1 cellular context compared by ENCODE assay signal in genomic region chr2:118050386-118050785, GRCh38.
TF ChIP-seq lines count a peak whose summit lies in the region.

No MANE protein-coding gene starts in this region.

TF ChIP-seq in HEK293, 187 proteins besides CTCF, POLR2A, EP300 and RAD21 (continued from another document):
- no peak for TF ChIP-seq REST (tag by site-specific recombination; IDR thresholded peaks at IDR 0.05)
- TF ChIP-seq ZBTB1 (tag by site-specific recombination; IDR thresholded peaks at IDR 0.05): no peak
- TF ChIP-seq GLI4 (tag by site-specific recombination; IDR thresholded peaks at IDR 0.05): no peak
- no peak for TF ChIP-seq ZNF585B (tag by site-specific recombination; IDR thresholded peaks at IDR 0.05)
- no peak for TF ChIP-seq ZNF350 (tag by site-specific recombination; IDR thresholded peaks at IDR 0.05)
- TF ChIP-seq ZNF777 (tag by site-specific recombination; IDR thresholded peaks at IDR 0.05; ENCODE audit: borderline replicate concordance): no peak
- peak; percentile 18; the same call in 1 of the 2 replicates for TF ChIP-seq ZNF501 (tag by site-specific recombination; IDR thresholded peaks at IDR 0.05)
- TF ChIP-seq SALL2 (tag by site-specific recombination; IDR thresholded peaks at IDR 0.05; ENCODE audit: borderline replicate concordance): no peak
- TF ChIP-seq ZNF560 (tag by site-specific recombination; IDR thresholded peaks at IDR 0.05; ENCODE audit: borderline replicate concordance): no peak
- no peak for TF ChIP-seq ZNF18 (tag by site-specific recombination; IDR thresholded peaks at IDR 0.05)
- TF ChIP-seq ZNF391 (tag by site-specific recombination; IDR thresholded peaks at IDR 0.05; ENCODE audit: borderline replicate concordance, low read depth): no peak
- TF ChIP-seq KLF10 (tag by site-specific recombination; IDR thresholded peaks at IDR 0.05): 0 out of 2 replicates have a peak, but pooled peaks have one; percentile 22
- no peak for TF ChIP-seq ZNF645 (tag by site-specific recombination; IDR thresholded peaks at IDR 0.05)
- TF ChIP-seq ZNF423 (tag by site-specific recombination; IDR thresholded peaks at IDR 0.05): no peak
- TF ChIP-seq GFI1B (tag by site-specific recombination; IDR thresholded peaks at IDR 0.05): 0 out of 2 replicates have a peak, but pooled peaks have one; percentile 41
- TF ChIP-seq ZSCAN30 (tag by site-specific recombination; IDR thresholded peaks at IDR 0.05): 0 out of 2 replicates have a peak, but pooled peaks have one; percentile 17
- no peak for TF ChIP-seq ZNF211 (tag by site-specific recombination; IDR thresholded peaks at IDR 0.05; ENCODE audit: low read depth)
- TF ChIP-seq ZNF292 (tag by site-specific recombination; IDR thresholded peaks at IDR 0.05; ENCODE audit: borderline replicate concordance, low read depth): no peak
- TF ChIP-seq FEZF1 (tag by site-specific recombination; IDR thresholded peaks at IDR 0.05): no peak; the same call in none of the 2 replicates
- TF ChIP-seq ZNF792 (tag by site-specific recombination; IDR thresholded peaks at IDR 0.05): no peak
- no peak for TF ChIP-seq ZBTB10 (tag by site-specific recombination; IDR thresholded peaks at IDR 0.05)
- TF ChIP-seq KLF1 (tag by site-specific recombination; IDR thresholded peaks at IDR 0.05): no peak
- no peak for TF ChIP-seq ZNF184 (tag by site-specific recombination; IDR thresholded peaks at IDR 0.05)
- no peak for TF ChIP-seq IKZF3 (tag by site-specific recombination; IDR thresholded peaks at IDR 0.05)
- TF ChIP-seq ZNF221 (tag by site-specific recombination; IDR thresholded peaks at IDR 0.05; ENCODE audit: borderline replicate concordance): no peak
- TF ChIP-seq ZNF791 (tag by site-specific recombination; IDR thresholded peaks at IDR 0.05): no peak
- no peak for TF ChIP-seq ZNF2 (tag by site-specific recombination; IDR thresholded peaks at IDR 0.05)
